ENCODE assay signal across 21 cellular contexts in genomic region chr13:113917523-113918371, GRCh38. TPM values are rescaled to one million over a fixed set of nuclear protein-coding genes. Genes with fewer than 3 reads are reported as not detected.
DNase-seq lines count a peak whose midpoint lies in the region; ATAC-seq, FAIRE-seq and TF ChIP-seq lines count a peak whose summit lies in the region.
"Had no signal": no experiment of that assay in that cellular context is flagged by ENCODE, and none has a peak within 500 bp of the region (broad histone marks: within the 10 kb centered on the region; RNA-seq: fewer than 3 reads in every experiment).

No MANE protein-coding gene starts in this region.

- ATAC-seq in heart right ventricle (no peak), HG03469 (IDR thresholded peaks at IDR 0.05; ENCODE audit: unreplicated experiment) (no peak), GM21825 (IDR thresholded peaks at IDR 0.05; ENCODE audit: unreplicated experiment) (no peak)
- ATAC-seq: esophagus mucosa, gastrocnemius medialis had no signal

- DNase-seq in cardiac septum (ENCODE audit: low spot score), result peak; percentile 67
- DNase-seq in heart right ventricle, result no peak
- peak; percentile 39 for DNase-seq in endodermal cell
- peak; percentile 73 for DNase-seq in osteocyte (ENCODE audit: extremely low spot score, unreplicated experiment)
- DNase-seq in urothelium cell line (ENCODE audit: low spot score), result no peak
- no peak for DNase-seq in middle frontal gyrus (ENCODE audit: extremely low spot score, low spot score)
- DNase-seq: activated B cell treated with CpG ODN at 0.5 μM for 24 hours; effector memory CD4-positive, alpha-beta T cell; hypothalamus; MM.1S; NCI-H69; nucleus accumbens had no signal

- no peak overlapping the region for H3K9ac ChIP-seq in endodermal cell (ENCODE audit: extremely low read depth, low read length, poor library complexity, severe bottlenecking)

- H3K9me3 Mint-ChIP-seq in endodermal cell (peaks cover 16% of the 10 kb centered on the region), osteocyte (ENCODE audit: unreplicated experiment) (peaks cover 18% of the 10 kb centered on the region)

- H3K27ac ChIP-seq in heart right ventricle (no peak overlapping the region), endodermal cell (ENCODE audit: low read depth, low read length) (no peak overlapping the region)
- H3K27ac ChIP-seq: C4-2B had no signal

- intact Hi-C loops in cardiac septum (cut with DNase I), result no loop called here
- intact Hi-C loops in heart right ventricle (cut with DNase I), result no loop called here

- H3K36me3 Mint-ChIP-seq in endodermal cell (ENCODE audit: low read depth) (no peaks in the 10 kb centered on the region), osteocyte (ENCODE audit: unreplicated experiment) (no peaks in the 10 kb centered on the region)

- no peak overlapping the region for H3K4me3 ChIP-seq in heart right ventricle
- H3K4me3 ChIP-seq in endodermal cell (ENCODE audit: low read length), result no peak overlapping the region
- H3K4me3 ChIP-seq: gastrocnemius medialis, HAP-1 had no signal

- H3K27ac Mint-ChIP-seq in endodermal cell (no peak overlapping the region), osteocyte (ENCODE audit: unreplicated experiment) (no peak overlapping the region)
- H3K27ac Mint-ChIP-seq: activated B cell treated with CpG ODN at 0.5 μM for 24 hours; activated T-helper 2 cell treated with anti-CD3 and anti-CD28 coated beads, Interferon-gamma antibody, Interleukin-2, Interleukin-4, amounts not matched to agents 10 μg/mL and 5 μg/mL and 100 μg/mL, durations not matched to agents 14 hours and 24 hours and 36 hours had no signal

- H3K27me3 ChIP-seq in heart right ventricle, result peaks cover 0 to 38% (median 15%) of the 10 kb centered on the region in 7 donors
- H3K27me3 ChIP-seq in endodermal cell (ENCODE audit: control insufficient read depth, insufficient read depth, low read length, poor library complexity, severe bottlenecking), result no peaks in the 10 kb centered on the region

- H3K36me3 ChIP-seq in heart right ventricle (no peaks in the 10 kb centered on the region), endodermal cell (ENCODE audit: control insufficient read depth, insufficient read depth, low read length) (no peaks in the 10 kb centered on the region)
- H3K36me3 ChIP-seq: gastrocnemius medialis, HAP-1 had no signal

- H3K4me1 ChIP-seq in heart right ventricle, result no peaks in the 10 kb centered on the region
- H3K4me1 ChIP-seq in endodermal cell (ENCODE audit: control insufficient read depth, insufficient read depth, low read length), result no peaks in the 10 kb centered on the region
- H3K4me1 ChIP-seq: gastrocnemius medialis, HAP-1 had no signal

- H3K4me3 Mint-ChIP-seq in endodermal cell (no peak overlapping the region), osteocyte (ENCODE audit: unreplicated experiment) (no peak overlapping the region)
- H3K4me3 Mint-ChIP-seq: activated B cell treated with CpG ODN at 0.5 μM for 24 hours had no signal

- H3K27me3 Mint-ChIP-seq in endodermal cell (ENCODE audit: insufficient read depth), result peaks cover 12% of the 10 kb centered on the region
- H3K27me3 Mint-ChIP-seq in osteocyte (ENCODE audit: unreplicated experiment), result peaks cover 23% of the 10 kb centered on the region

- no peak for TF ChIP-seq CTCF in heart right ventricle (IDR thresholded peaks at IDR 0.05)
- TF ChIP-seq CTCF in endodermal cell (conservative IDR thresholded peaks at IDR 0.05), result no peak
- no peak for TF ChIP-seq CTCF in osteocyte (IDR thresholded peaks at IDR 0.05)

- peak; percentile 86 for FAIRE-seq in urothelium cell line (lab: Jason Lieb, UNC)
- FAIRE-seq: islet of Langerhans had no signal

- H3K9me3 ChIP-seq in heart right ventricle, result peaks cover 0 to 23% (median 9%) of the 10 kb centered on the region in 11 donors
- H3K9me3 ChIP-seq in endodermal cell (ENCODE audit: control insufficient read depth, low read length), result peaks cover 10% of the 10 kb centered on the region
- H3K9me3 ChIP-seq: gastrocnemius medialis, HAP-1 had no signal

- no peaks in the 10 kb centered on the region for H3K4me1 Mint-ChIP-seq in endodermal cell
- no peaks in the 10 kb centered on the region for H3K4me1 Mint-ChIP-seq in osteocyte (ENCODE audit: unreplicated experiment)
- H3K4me1 Mint-ChIP-seq: activated B cell treated with CpG ODN at 0.5 μM for 24 hours had no signal

- WGBS in heart right ventricle, 2 donors, result 78 to 81% methylated on average over 29 of the region's 29 CpGs
- WGBS in endodermal cell (ENCODE audit: insufficient coverage in 1 of 2, insufficient read length in 1 of 2), 2 experiments, result 95 to 96% methylated on average over 27 to 29 of the region's 29 CpGs

RNA-seq across cellular contexts. Expression of gene GAS6, which starts 53.9 kb away (rescaled TPM):
- total RNA-seq in cardiac septum (201 TPM), heart right ventricle (100 to 1,000 TPM; 146 to 223 (median 174) TPM), endodermal cell (10 to 100 TPM; 45.7 to 49.6 TPM), osteocyte (14.8 and 15.0 TPM in 2 replicates)
- polyA plus RNA-seq in heart right ventricle, result 100 to 1,000 TPM; 113 to 280 TPM
- polyA plus RNA-seq in endodermal cell (2013, experiment 1 of 2), result 24.8 TPM
- 23.0 TPM for polyA plus RNA-seq in endodermal cell (2013, experiment 2 of 2)

RNA-seq across cellular contexts. Expression of gene C13orf46, which starts 56.1 kb away (rescaled TPM):
- total RNA-seq in cardiac septum, result 0.40 TPM
- total RNA-seq in heart right ventricle, result under 1 TPM; 0.15 to 0.80 (median 0.23) TPM
- polyA plus RNA-seq in heart right ventricle, result under 1 TPM; 0.09 to 0.37 TPM
- under 1 TPM; 0.20 to 0.27 TPM for total RNA-seq in endodermal cell
- 0.14 TPM for polyA plus RNA-seq in endodermal cell (2013, experiment 1 of 2)
- polyA plus RNA-seq in endodermal cell (2013, experiment 2 of 2), result 0.25 TPM
- total RNA-seq in osteocyte, result 2.4 and 2.9 TPM in 2 replicates
- total RNA-seq: myocyte had no signal

Comparison
In these comparisons a context has a peak if more than half of its experiments do, and no peak if none do; other contexts are left out.
1. DNase-seq: peak in cardiac septum (single experiment), endodermal cell (single experiment) and osteocyte (single experiment); none in heart right ventricle (0 of 2), urothelium cell line (single experiment) and middle frontal gyrus (single experiment).